1 cellular context compared by ENCODE assay signal in the genomic region with DNA sequence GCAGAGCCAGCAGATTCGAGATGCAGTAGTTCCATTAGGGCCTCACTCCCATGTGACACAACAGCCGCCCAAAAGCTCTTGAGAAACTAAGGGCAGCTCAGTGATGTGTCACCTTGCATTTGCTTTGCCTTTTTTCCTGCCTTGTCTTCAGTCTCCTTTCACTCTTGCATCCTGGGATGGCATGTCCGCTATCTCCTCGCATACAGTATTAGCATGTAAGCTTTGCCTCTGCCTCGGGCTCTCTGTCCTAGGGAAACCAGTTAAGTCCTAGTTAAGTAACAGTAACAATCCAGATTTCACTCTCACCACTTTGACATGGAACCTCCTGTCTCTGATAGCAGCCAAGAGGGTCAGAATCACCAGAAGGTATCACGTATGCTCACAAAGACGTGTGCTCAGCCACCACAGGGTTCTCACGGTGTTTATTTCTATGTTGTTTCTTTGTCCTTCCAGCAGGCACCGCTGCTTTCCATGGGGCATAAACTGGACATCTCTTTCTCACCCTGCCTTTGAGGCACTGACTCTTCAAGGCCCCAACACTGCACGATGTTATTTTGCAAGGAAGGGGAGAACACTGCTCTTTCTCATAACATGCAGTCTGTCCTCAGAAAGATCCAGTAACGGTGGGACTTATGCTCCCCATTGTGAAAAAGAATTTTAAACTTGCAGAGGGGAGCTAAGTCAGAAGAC.
TF ChIP-seq lines count a peak whose summit lies in the region.

No MANE protein-coding gene starts in this region.

TF ChIP-seq in HCT116, 20 proteins besides CTCF, POLR2A, EP300 and RAD21:
- TF ChIP-seq SRF (IDR thresholded peaks at IDR 0.05; ENCODE audit: low read depth), result no peak
- no peak; the same call in 1 of the 2 replicates for TF ChIP-seq ZFX (IDR thresholded peaks at IDR 0.05)
- no peak for TF ChIP-seq JUND (IDR thresholded peaks at IDR 0.05)
- TF ChIP-seq EGR1 (IDR thresholded peaks at IDR 0.05; ENCODE audit: low read depth), result no peak
- TF ChIP-seq, protein P1, sequence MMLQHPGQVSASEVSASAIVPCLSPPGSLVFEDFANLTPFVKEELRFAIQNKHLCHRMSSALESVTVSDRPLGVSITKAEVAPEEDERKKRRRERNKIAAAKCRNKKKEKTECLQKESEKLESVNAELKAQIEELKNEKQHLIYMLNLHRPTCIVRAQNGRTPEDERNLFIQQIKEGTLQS (IDR thresholded peaks at IDR 0.05), result no peak
- TF ChIP-seq SP1 (IDR thresholded peaks at IDR 0.05; ENCODE audit: low read depth), result no peak
- no peak for TF ChIP-seq EZH2 (IDR thresholded peaks at IDR 0.05)
- TF ChIP-seq, protein P2, sequence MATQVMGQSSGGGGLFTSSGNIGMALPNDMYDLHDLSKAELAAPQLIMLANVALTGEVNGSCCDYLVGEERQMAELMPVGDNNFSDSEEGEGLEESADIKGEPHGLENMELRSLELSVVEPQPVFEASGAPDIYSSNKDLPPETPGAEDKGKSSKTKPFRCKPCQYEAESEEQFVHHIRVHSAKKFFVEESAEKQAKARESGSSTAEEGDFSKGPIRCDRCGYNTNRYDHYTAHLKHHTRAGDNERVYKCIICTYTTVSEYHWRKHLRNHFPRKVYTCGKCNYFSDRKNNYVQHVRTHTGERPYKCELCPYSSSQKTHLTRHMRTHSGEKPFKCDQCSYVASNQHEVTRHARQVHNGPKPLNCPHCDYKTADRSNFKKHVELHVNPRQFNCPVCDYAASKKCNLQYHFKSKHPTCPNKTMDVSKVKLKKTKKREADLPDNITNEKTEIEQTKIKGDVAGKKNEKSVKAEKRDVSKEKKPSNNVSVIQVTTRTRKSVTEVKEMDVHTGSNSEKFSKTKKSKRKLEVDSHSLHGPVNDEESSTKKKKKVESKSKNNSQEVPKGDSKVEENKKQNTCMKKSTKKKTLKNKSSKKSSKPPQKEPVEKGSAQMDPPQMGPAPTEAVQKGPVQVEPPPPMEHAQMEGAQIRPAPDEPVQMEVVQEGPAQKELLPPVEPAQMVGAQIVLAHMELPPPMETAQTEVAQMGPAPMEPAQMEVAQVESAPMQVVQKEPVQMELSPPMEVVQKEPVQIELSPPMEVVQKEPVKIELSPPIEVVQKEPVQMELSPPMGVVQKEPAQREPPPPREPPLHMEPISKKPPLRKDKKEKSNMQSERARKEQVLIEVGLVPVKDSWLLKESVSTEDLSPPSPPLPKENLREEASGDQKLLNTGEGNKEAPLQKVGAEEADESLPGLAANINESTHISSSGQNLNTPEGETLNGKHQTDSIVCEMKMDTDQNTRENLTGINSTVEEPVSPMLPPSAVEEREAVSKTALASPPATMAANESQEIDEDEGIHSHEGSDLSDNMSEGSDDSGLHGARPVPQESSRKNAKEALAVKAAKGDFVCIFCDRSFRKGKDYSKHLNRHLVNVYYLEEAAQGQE (IDR thresholded peaks at IDR 0.05; ENCODE audit: low read depth), result no peak
- TF ChIP-seq, protein P3, sequence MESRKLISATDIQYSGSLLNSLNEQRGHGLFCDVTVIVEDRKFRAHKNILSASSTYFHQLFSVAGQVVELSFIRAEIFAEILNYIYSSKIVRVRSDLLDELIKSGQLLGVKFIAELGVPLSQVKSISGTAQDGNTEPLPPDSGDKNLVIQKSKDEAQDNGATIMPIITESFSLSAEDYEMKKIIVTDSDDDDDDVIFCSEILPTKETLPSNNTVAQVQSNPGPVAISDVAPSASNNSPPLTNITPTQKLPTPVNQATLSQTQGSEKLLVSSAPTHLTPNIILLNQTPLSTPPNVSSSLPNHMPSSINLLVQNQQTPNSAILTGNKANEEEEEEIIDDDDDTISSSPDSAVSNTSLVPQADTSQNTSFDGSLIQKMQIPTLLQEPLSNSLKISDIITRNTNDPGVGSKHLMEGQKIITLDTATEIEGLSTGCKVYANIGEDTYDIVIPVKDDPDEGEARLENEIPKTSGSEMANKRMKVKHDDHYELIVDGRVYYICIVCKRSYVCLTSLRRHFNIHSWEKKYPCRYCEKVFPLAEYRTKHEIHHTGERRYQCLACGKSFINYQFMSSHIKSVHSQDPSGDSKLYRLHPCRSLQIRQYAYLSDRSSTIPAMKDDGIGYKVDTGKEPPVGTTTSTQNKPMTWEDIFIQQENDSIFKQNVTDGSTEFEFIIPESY (IDR thresholded peaks at IDR 0.05; ENCODE audit: extremely low read depth, insufficient replicate concordance, low read length), result no peak
- TF ChIP-seq, protein P4, sequence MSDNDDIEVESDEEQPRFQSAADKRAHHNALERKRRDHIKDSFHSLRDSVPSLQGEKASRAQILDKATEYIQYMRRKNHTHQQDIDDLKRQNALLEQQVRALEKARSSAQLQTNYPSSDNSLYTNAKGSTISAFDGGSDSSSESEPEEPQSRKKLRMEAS (IDR thresholded peaks at IDR 0.05), result no peak
- TF ChIP-seq TCF7L2 (IDR thresholded peaks at IDR 0.05; ENCODE audit: borderline replicate concordance, extremely low read depth, insufficient read depth, insufficient read length), result no peak
- no peak for TF ChIP-seq CEBPB (IDR thresholded peaks at IDR 0.05; ENCODE audit: low read depth)
- TF ChIP-seq EZH2phosphoT487 (IDR thresholded peaks at IDR 0.05; ENCODE audit: borderline replicate concordance), result no peak
